19 cellular contexts compared by ENCODE assay signal in the genomic region with DNA sequence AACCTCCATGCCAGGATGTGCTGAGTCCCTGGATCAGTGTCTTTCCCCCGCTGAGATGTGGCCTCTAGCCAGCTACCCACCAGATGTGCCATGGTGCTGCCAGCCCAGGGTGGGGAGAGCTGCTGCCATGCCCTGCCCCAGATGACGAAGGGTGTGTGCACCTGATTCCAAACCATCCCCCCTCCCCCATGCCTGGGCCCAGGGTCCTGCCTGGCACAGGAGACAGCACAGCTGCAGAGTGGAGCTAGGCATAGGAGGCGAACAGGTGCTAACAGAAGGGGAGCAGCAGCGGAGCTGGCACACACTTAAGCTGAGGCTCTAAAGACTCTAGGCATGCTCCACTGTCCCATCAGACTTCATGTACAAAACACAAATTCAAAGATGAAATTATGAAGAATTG. TPM values are rescaled to one million over a fixed set of nuclear protein-coding genes. Genes with fewer than 3 reads are reported as not detected.
DNase-seq lines count a peak whose midpoint lies in the region; ATAC-seq lines count a peak whose summit lies in the region.
"Had no signal": no experiment of that assay in that cellular context is flagged by ENCODE, and none has a peak within 500 bp of the region (broad histone marks: within the 10 kb centered on the region; RNA-seq: fewer than 3 reads in every experiment).

No MANE protein-coding gene starts in this region.

- no peak for ATAC-seq in GM21529 (IDR thresholded peaks at IDR 0.05; ENCODE audit: unreplicated experiment)
- ATAC-seq in HG03097 (IDR thresholded peaks at IDR 0.05; ENCODE audit: low FRiP score, unreplicated experiment) = no peak
- ATAC-seq in activated naive CD4-positive, alpha-beta T cell treated with anti-CD3 and anti-CD28 coated beads, Interleukin-2, amount 50 U/mL, for 72 hours = no peak
- ATAC-seq: CD8-positive, alpha-beta T cell had no signal

- DNase-seq in DMS 273 (lab: John Stamatoyannopoulos, UW; ENCODE audit: unreplicated experiment) = peak; percentile 97
- peak; percentile 81 for DNase-seq in NCI-H1694 treated with DMSO at 0.1 percent for 48 hours (lab: John Stamatoyannopoulos, UW)
- DNase-seq in NCI-H69 (lab: John Stamatoyannopoulos, UW) = peak; percentile 88
- peak; percentile 49 for DNase-seq in myocyte (ENCODE audit: low read depth)
- no peak for DNase-seq in activated CD4-positive, alpha-beta T cell treated with anti-CD3 and anti-CD28 coated beads for 4 hours
- no peak for DNase-seq in activated naive CD4-positive, alpha-beta T cell treated with anti-CD3 and anti-CD28 coated beads, Interleukin-2, amount 50 U/mL, for 72 hours (ENCODE audit: low spot score in 2 of 2)
- DNase-seq: 8988T; Calu3; CD8-positive, alpha-beta T cell; DMS53; GF-D8; H7; Kasumi-1; NCI-H1417 treated with DMSO at 0.1 percent for 48 hours; NCI-H1930; NCI-H345; Right ventricle myocardium superior had no signal

- H3K36me3 Mint-ChIP-seq in activated naive CD4-positive, alpha-beta T cell treated with anti-CD3 and anti-CD28 coated beads, Interleukin-2, amount 50 U/mL, for 72 hours = no peaks in the 10 kb centered on the region
- H3K36me3 Mint-ChIP-seq: CD8-positive, alpha-beta T cell had no signal

- H3K9me3 Mint-ChIP-seq in activated naive CD4-positive, alpha-beta T cell treated with anti-CD3 and anti-CD28 coated beads, Interleukin-2, amount 50 U/mL, for 72 hours = peaks cover 0 to under 1% of the 10 kb centered on the region in 2 donors
- H3K9me3 Mint-ChIP-seq: CD8-positive, alpha-beta T cell had no signal

- H3K27ac Mint-ChIP-seq in activated naive CD4-positive, alpha-beta T cell treated with anti-CD3 and anti-CD28 coated beads, Interleukin-2, amount 50 U/mL, for 72 hours = no peak overlapping the region
- H3K27ac Mint-ChIP-seq: CD8-positive, alpha-beta T cell had no signal

RNA-seq across cellular contexts. Expression of a gene that starts 9.0 kb away (rescaled TPM):
- total RNA-seq in myocyte = 10.7 and 13.8 TPM in 2 replicates
- polyA plus RNA-seq in myocyte (2012) = 23.6 TPM
- 10 to 100 TPM; 17.2 to 29.2 TPM for total RNA-seq in activated naive CD4-positive, alpha-beta T cell treated with anti-CD3 and anti-CD28 coated beads, Interleukin-2, amount 50 U/mL, for 72 hours

Comparison
In these comparisons a context has a peak if more than half of its experiments do, and no peak if none do; other contexts are left out.
1. DNase-seq: peak in DMS 273 (single experiment), NCI-H1694 treated with DMSO at 0.1 percent for 48 hours (single experiment), NCI-H69 (single experiment) and myocyte (single experiment); none in activated CD4-positive, alpha-beta T cell treated with anti-CD3 and anti-CD28 coated beads for 4 hours (0 of 2) and activated naive CD4-positive, alpha-beta T cell treated with anti-CD3 and anti-CD28 coated beads, Interleukin-2, amount 50 U/mL, for 72 hours (0 of 2).